10 cellular contexts compared by ENCODE assay signal in the genomic region with DNA sequence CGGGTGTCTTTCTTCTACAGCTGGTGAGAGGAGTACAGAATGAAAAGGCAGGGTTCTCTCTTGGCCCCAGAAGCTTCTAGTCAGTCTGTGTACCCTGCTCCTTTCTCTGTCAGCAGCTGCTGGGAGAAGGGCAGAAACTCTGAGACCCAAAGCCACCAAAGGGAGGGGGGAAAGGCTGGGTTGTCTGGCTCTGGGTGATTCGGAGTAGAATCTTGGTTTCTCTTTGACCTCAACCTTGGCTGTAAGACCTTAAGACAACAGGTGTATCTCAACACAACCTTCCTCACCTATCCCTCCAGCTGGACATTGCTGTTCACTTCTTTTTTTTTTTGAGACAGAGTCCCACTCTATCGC. TPM values are rescaled to one million over a fixed set of nuclear protein-coding genes. Genes with fewer than 3 reads are reported as not detected.
A peak's percentile ranks its signal among the peaks of the same experiment; 100 is the strongest.
DNase-seq lines count a peak whose midpoint lies in the region; ATAC-seq, FAIRE-seq and TF ChIP-seq lines count a peak whose summit lies in the region.
"Had no signal": no experiment of that assay in that cellular context is flagged by ENCODE, and none has a peak within 500 bp of the region (broad histone marks: within the 10 kb centered on the region; RNA-seq: fewer than 3 reads in every experiment).

No MANE protein-coding gene starts in this region.

- H3K27me3 ChIP-seq in KMS-11 (ENCODE audit: insufficient read depth, low read depth) (no peaks in the 10 kb centered on the region), dorsolateral prefrontal cortex (no peaks in the 10 kb centered on the region), ovary (no peaks in the 10 kb centered on the region)

- no peak for FAIRE-seq in A549 (lab: Jason Lieb, UNC)
- FAIRE-seq: GM12891 had no signal

- H3K4me2 ChIP-seq in A549 (peak overlapping the region; percentile 59; the same call in 1 of the 3 replicates), KMS-11 (peak overlapping the region; percentile 73)

- TF ChIP-seq EP300 in A549 (IDR thresholded peaks at IDR 0.05) (no peak), ovary (IDR thresholded peaks at IDR 0.05) (no peak)

- ATAC-seq in A549 (no peak), GM19455 (IDR thresholded peaks at IDR 0.05; ENCODE audit: unreplicated experiment) (no peak)

- H3K79me2 ChIP-seq in KMS-11 (ENCODE audit: insufficient read depth, low read depth), result no peaks in the 10 kb centered on the region; the same call in 1 of the 2 replicates

- POLR2A ChIA-PET in A549 (lab: Yijun Ruan, JAX), result interaction anchor here (7.1 kb wide), 1 partner anchor 9 kb away, joined by 173 read pairs; no protein-coding TSS in a partner anchor

- TF ChIP-seq POLR2A in A549 (IDR thresholded peaks at IDR 0.05; ENCODE audit: low read length) (no peak), ovary (IDR thresholded peaks at IDR 0.05) (no peak)

- TF ChIP-seq CTCF in A549 (IDR thresholded peaks at IDR 0.05) (no peak), KMS-11 (conservative IDR thresholded peaks at IDR 0.05; ENCODE audit: low read depth, low read length) (no peak), dorsolateral prefrontal cortex (IDR thresholded peaks at IDR 0.05 in 54 of 56, conservative IDR thresholded peaks at IDR 0.05 in 2 of 56; ENCODE audit: low read depth in 1 of 56, partially characterized antibody in 56 of 56) (no peak), ovary (IDR thresholded peaks at IDR 0.05) (no peak)

- intact Hi-C loops in dorsolateral prefrontal cortex (cut with DNase I) (no loop called here), ovary (cut with DNase I) (no loop called here)

- H3K9me3 ChIP-seq in A549, result no peaks in the 10 kb centered on the region
- H3K9me3 ChIP-seq in ovary, result no peaks in the 10 kb centered on the region

- no peak overlapping the region for H3K4me3 ChIP-seq in A549
- no peak overlapping the region for H3K4me3 ChIP-seq in KMS-11 (IDR thresholded peaks at IDR 0.05; ENCODE audit: insufficient read depth, low read depth, low read length)
- no peak overlapping the region for H3K4me3 ChIP-seq in dorsolateral prefrontal cortex
- H3K4me3 ChIP-seq in ovary, result no peak overlapping the region

- H3K4me1 ChIP-seq in A549, result peaks cover 60% of the 10 kb centered on the region
- H3K4me1 ChIP-seq in KMS-11 (ENCODE audit: low read depth, poor library complexity, severe bottlenecking), result peaks cover 52% of the 10 kb centered on the region
- H3K4me1 ChIP-seq in ovary (ENCODE audit: insufficient read depth), result peaks cover 45% of the 10 kb centered on the region

- peak overlapping the region; percentile 45; the same call in 1 of the 2 replicates for H3K9ac ChIP-seq in KMS-11

- CTCF ChIA-PET in A549 (lab: Yijun Ruan, JAX), result interaction anchor here (0.7 to 17.1 kb wide), 12 partner anchors 9 to 1688 kb away, joined by 3 to 390 read pairs (median 6); a partner anchor contains a TSS

- H3K27ac ChIP-seq in A549 (peak overlapping the region; percentile 63 to 89), KMS-11 (peak overlapping the region; percentile 73), dorsolateral prefrontal cortex (peak overlapping the region in 55 of 59 donors; percentile 3 to 100 (median 66)), ovary (peak overlapping the region; percentile 74 to 89)

- 90% methylated on average over 3 of the region's 3 CpGs for WGBS in A549 (ENCODE audit: missing lambda C conversion rate)
- WGBS in ovary, 3 donors, result 23 to 27% (median 23%) methylated on average over 3 of the region's 3 CpGs

- H2AFZ ChIP-seq in KMS-11 (ENCODE audit: low read depth), result peak overlapping the region; percentile 72

- no peak for TF ChIP-seq RAD21 in A549 (conservative IDR thresholded peaks at IDR 0.05 in 1 of 2, IDR thresholded peaks at IDR 0.05 in 1 of 2)

- no peaks in the 10 kb centered on the region for H4K20me1 ChIP-seq in KMS-11 (ENCODE audit: insufficient read depth)

- no peak for DNase-seq in A549 (ENCODE audit: low read depth in 1 of 2, low spot score in 1 of 2)
- DNase-seq in dorsolateral prefrontal cortex, result no peak
- no peak for DNase-seq in ovary
- DNase-seq in A172 (ENCODE audit: low spot score), result no peak
- DNase-seq in middle frontal gyrus (ENCODE audit: extremely low spot score, low spot score), result no peak
- no peak for DNase-seq in iPS-NIHi11 (ENCODE audit: low spot score)
- DNase-seq: SIG-M5 had no signal

- H3K36me3 ChIP-seq in KMS-11 (ENCODE audit: insufficient read depth) (no peaks in the 10 kb centered on the region), ovary (no peaks in the 10 kb centered on the region)

TF ChIP-seq in A549, 52 proteins besides CTCF, POLR2A, EP300 and RAD21:
- TF ChIP-seq CEBPB (IDR thresholded peaks at IDR 0.05) (no peak), ZFP36 (IDR thresholded peaks at IDR 0.05; ENCODE audit: borderline replicate concordance, partially characterized antibody) (no peak), CHD4 (IDR thresholded peaks at IDR 0.05; ENCODE audit: borderline replicate concordance) (no peak), ZSCAN20 (CRISPR knock-in tag; IDR thresholded peaks at IDR 0.05) (no peak), RCOR1 (IDR thresholded peaks at IDR 0.05; ENCODE audit: low read depth, low read length) (no peak), NPAS2 (CRISPR knock-in tag; IDR thresholded peaks at IDR 0.05; ENCODE audit: borderline replicate concordance) (no peak), ZC3H11A (IDR thresholded peaks at IDR 0.05) (no peak), EHMT2 (IDR thresholded peaks at IDR 0.05; ENCODE audit: low read depth) (no peak)
- TF ChIP-seq, protein P1, sequence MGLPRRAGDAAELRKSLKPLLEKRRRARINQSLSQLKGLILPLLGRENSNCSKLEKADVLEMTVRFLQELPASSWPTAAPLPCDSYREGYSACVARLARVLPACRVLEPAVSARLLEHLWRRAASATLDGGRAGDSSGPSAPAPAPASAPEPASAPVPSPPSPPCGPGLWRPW (IDR thresholded peaks at IDR 0.05), result no peak
TF ChIP-seq in A549: peak in this region for 0.

RNA-seq across cellular contexts. Expression of a gene that starts 3.3 kb away (rescaled TPM):
- polyA plus RNA-seq in A549 (2011; rRNA removed) (1.2 and 2.4 TPM in 2 replicates), A549 (2017; fragmentation: RNase III; extraction: RNeasy Plus Mini Kit Qiagen cat#74134 plus additional on column Dnase treatment) (3.0 to 4.6 TPM (median 4.4 TPM) in 3 replicates), ovary (10 to 100 TPM; 11.8 to 59.0 TPM)
- 5.7 and 6.5 TPM in 2 replicates for polyA plus RNA-seq in A549 (2012; cell fraction: cytosol; rRNA removed)
- polyA plus RNA-seq in A549 (2012; cell fraction: nucleus; rRNA removed), result 12.1 and 15.2 TPM in 2 replicates
- polyA minus RNA-seq in A549 (2011; rRNA and poly(A)+ RNA removed), result 4.0 and 6.0 TPM in 2 replicates
- total RNA-seq in dorsolateral prefrontal cortex (10 to 100 TPM; 26.9 to 97.0 (median 62.1) TPM), ovary (10 to 100 TPM; 10.7 to 73.8 (median 23.7) TPM)
- 1.1 and 2.2 TPM in 2 replicates for total RNA-seq in A172 (2014; rRNA removed; shearing (Covaris generic))

RNA-seq across cellular contexts. Expression of a gene that starts 18.1 kb away (rescaled TPM):
- polyA plus RNA-seq in A549 (2011; rRNA removed) (87.8 and 95.1 TPM in 2 replicates), A549 (2017; fragmentation: RNase III; extraction: RNeasy Plus Mini Kit Qiagen cat#74134 plus additional on column Dnase treatment) (60.4 to 70.1 TPM (median 64.8 TPM) in 3 replicates), ovary (100 to 1,000 TPM in 1 of 2 donors, 10 to 100 TPM in 1; 60.8 to 122 TPM)
- polyA plus RNA-seq in A549 (2012; cell fraction: cytosol; rRNA removed), result 24.3 and 30.5 TPM in 2 replicates
- 28.3 and 28.4 TPM in 2 replicates for polyA plus RNA-seq in A549 (2012; cell fraction: nucleus; rRNA removed)
- polyA minus RNA-seq in A549 (2011; rRNA and poly(A)+ RNA removed), result 32.5 and 33.0 TPM in 2 replicates
- total RNA-seq in dorsolateral prefrontal cortex (100 to 1,000 TPM in 116 of 120 experiments, 10 to 100 TPM in 4; 87.8 to 143 (median 120) TPM), ovary (100 to 1,000 TPM in 1 of 7 donors, 10 to 100 TPM in 6; 59.6 to 110 (median 83.3) TPM)
- 61.3 and 64.3 TPM in 2 replicates for total RNA-seq in A172 (2014; rRNA removed; shearing (Covaris generic))

RNA-seq across cellular contexts. Expression of a gene that starts 36.6 kb away (rescaled TPM):
- polyA plus RNA-seq in A549 (2011; rRNA removed) (62.8 and 67.9 TPM in 2 replicates), A549 (2017; fragmentation: RNase III; extraction: RNeasy Plus Mini Kit Qiagen cat#74134 plus additional on column Dnase treatment) (44.5 to 48.2 TPM (median 45.5 TPM) in 3 replicates), ovary (100 to 1,000 TPM in 1 of 2 donors, 10 to 100 TPM in 1; 53.1 to 113 TPM)
- polyA plus RNA-seq in A549 (2012; cell fraction: cytosol; rRNA removed), result 30.9 and 36.2 TPM in 2 replicates
- 79.2 and 100 TPM in 2 replicates for polyA plus RNA-seq in A549 (2012; cell fraction: nucleus; rRNA removed)
- 51.1 and 56.5 TPM in 2 replicates for polyA minus RNA-seq in A549 (2011; rRNA and poly(A)+ RNA removed)
- total RNA-seq in dorsolateral prefrontal cortex (100 to 1,000 TPM in 119 of 120 experiments, 10 to 100 TPM in 1; 95.0 to 216 (median 136) TPM), ovary (100 to 1,000 TPM in 4 of 7 donors, 10 to 100 TPM in 3; 39.9 to 122 (median 106) TPM)
- 44.5 and 50.1 TPM in 2 replicates for total RNA-seq in A172 (2014; rRNA removed; shearing (Covaris generic))

RNA-seq across cellular contexts. Expression of a gene that starts 41.0 kb away (rescaled TPM):
- polyA plus RNA-seq in A549 (2011; rRNA removed) (20.1 and 27.4 TPM in 2 replicates), A549 (2017; fragmentation: RNase III; extraction: RNeasy Plus Mini Kit Qiagen cat#74134 plus additional on column Dnase treatment) (16.1 to 23.7 TPM (median 22.5 TPM) in 3 replicates), ovary (10 to 100 TPM; 77.5 to 87.2 TPM)
- 12.5 and 15.3 TPM in 2 replicates for polyA plus RNA-seq in A549 (2012; cell fraction: cytosol; rRNA removed)
- 10.5 and 13.1 TPM in 2 replicates for polyA plus RNA-seq in A549 (2012; cell fraction: nucleus; rRNA removed)
- polyA minus RNA-seq in A549 (2011; rRNA and poly(A)+ RNA removed), result 25.5 and 26.9 TPM in 2 replicates
- total RNA-seq in dorsolateral prefrontal cortex (100 to 1,000 TPM; 178 to 301 (median 231) TPM), ovary (100 to 1,000 TPM in 2 of 7 donors, 10 to 100 TPM in 5; 51.4 to 129 (median 89.3) TPM)
- total RNA-seq in A172 (2014; rRNA removed; shearing (Covaris generic)), result 14.5 and 17.8 TPM in 2 replicates

RNA-seq across cellular contexts. Expression of a gene that starts 49.5 kb away (rescaled TPM):
- 63.6 and 89.5 TPM in 2 replicates for polyA plus RNA-seq in A549 (2011; rRNA removed)
- 85.2 and 102 TPM in 2 replicates for polyA plus RNA-seq in A549 (2012; cell fraction: cytosol; rRNA removed)
- 320 and 427 TPM in 2 replicates for polyA plus RNA-seq in A549 (2012; cell fraction: nucleus; rRNA removed)
- 60.7 to 64.5 TPM (median 60.8 TPM) in 3 replicates for polyA plus RNA-seq in A549 (2017; fragmentation: RNase III; extraction: RNeasy Plus Mini Kit Qiagen cat#74134 plus additional on column Dnase treatment)
- polyA minus RNA-seq in A549 (2011; rRNA and poly(A)+ RNA removed), result 129 and 130 TPM in 2 replicates
- 100 to 1,000 TPM in 59 of 120 experiments, 10 to 100 TPM in 61; 59.5 to 156 (median 99.1) TPM for total RNA-seq in dorsolateral prefrontal cortex
- 10 to 100 TPM; 42.2 to 73.9 (median 66.7) TPM for total RNA-seq in ovary
- 10 to 100 TPM; 45.1 to 51.3 TPM for polyA plus RNA-seq in ovary
- total RNA-seq in A172 (2014; rRNA removed; shearing (Covaris generic)), result 46.5 and 67.3 TPM in 2 replicates
